ENCODE assay signal across 6 cellular contexts in the genomic region with DNA sequence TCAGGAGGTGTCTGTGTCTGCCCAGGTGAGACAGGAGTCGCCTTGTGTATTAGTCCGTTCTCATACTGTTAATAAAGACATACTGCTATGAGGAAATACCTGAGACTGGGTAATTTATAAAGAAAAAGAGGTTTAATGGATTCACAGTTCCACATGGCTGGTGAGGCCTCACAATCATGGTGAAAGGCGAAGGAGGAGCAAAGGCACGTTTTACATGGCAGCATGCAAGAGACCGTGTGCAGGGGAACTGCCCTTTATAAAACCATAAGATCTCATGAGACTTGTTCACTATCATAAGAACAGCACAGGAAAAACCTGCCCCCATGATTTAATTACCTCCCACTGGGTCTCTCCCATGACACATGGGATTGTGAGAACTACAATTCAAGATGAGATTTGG. TPM values are rescaled to one million over a fixed set of nuclear protein-coding genes. Genes with fewer than 3 reads are reported as not detected.
DNase-seq lines count a peak whose midpoint lies in the region; ATAC-seq, FAIRE-seq and TF ChIP-seq lines count a peak whose summit lies in the region.
"Not testable (repeated sequence)": the region's sequence is repeated elsewhere in the genome, so short reads cannot be mapped to it uniquely, and the experiment has no call there.
"Had no signal": no experiment of that assay in that cellular context is flagged by ENCODE, and none has a peak within 500 bp of the region (broad histone marks: within the 10 kb centered on the region; RNA-seq: fewer than 3 reads in every experiment).

No MANE protein-coding gene starts in this region.

- not testable (repeated sequence) for H3K27me3 ChIP-seq in HepG2 (ENCODE audit: control insufficient read depth in 1 of 2, insufficient read depth in 2 of 2, low read length in 2 of 2)

- not testable (repeated sequence) for H3K27ac ChIP-seq in A549; HepG2 (ENCODE audit: extremely low read length, insufficient read depth, low read length)
- peak overlapping the region; percentile 93; the same call in 1 of the 2 replicates for H3K27ac ChIP-seq in RWPE1

- TF ChIP-seq CTCF in A549 (IDR thresholded peaks at IDR 0.05); RWPE1 (conservative IDR thresholded peaks at IDR 0.05; ENCODE audit: low read depth); chondrocyte (IDR thresholded peaks at IDR 0.05); HepG2 (CRISPR knock-in tag; IDR thresholded peaks at IDR 0.05): not testable (repeated sequence)

- intact Hi-C loops in HepG2 (cut with micrococcal nuclease; ENCODE audit: unreplicated experiment) = not testable (repeated sequence)

- not testable (repeated sequence) for H3K4me2 ChIP-seq in A549; HepG2 (ENCODE audit: low read depth, low read length)

- not testable (repeated sequence) for TF ChIP-seq POLR2A in A549 (IDR thresholded peaks at IDR 0.05; ENCODE audit: low read length); HepG2 (IDR thresholded peaks at IDR 0.05; ENCODE audit: insufficient read depth in 1 of 2, low read depth in 2 of 2, low read length in 2 of 2)

- in situ Hi-C loops in HepG2 (cut with HindIII; ENCODE audit: extremely low pct_ligation_motif_present, low pct_unique_long_range_greater_than_20kb) = not testable (repeated sequence)

- TF ChIP-seq EP300 in A549 (IDR thresholded peaks at IDR 0.05); HepG2 (IDR thresholded peaks at IDR 0.05; ENCODE audit: low read depth in 2 of 2, low read length in 2 of 2); HepG2 (CRISPR knock-in tag; IDR thresholded peaks at IDR 0.05; ENCODE audit: borderline replicate concordance): not testable (repeated sequence)

- H3K4me3 Mint-ChIP-seq in chondrocyte (ENCODE audit: unreplicated experiment); stimulated activated effector memory CD8-positive, alpha-beta T cell treated with anti-CD3 and anti-CD28 coated beads, Interleukin-12 subunit alpha, Interleukin-12 subunit beta, amount 100 ng/mL, for 72 hours: not testable (repeated sequence)

- BruUV-seq in HepG2 (replicated peaks; lab: Mats Ljungman, UMichigan) = not testable (repeated sequence)

- not testable (repeated sequence) for H3K36me3 Mint-ChIP-seq in chondrocyte (ENCODE audit: low read depth); stimulated activated effector memory CD8-positive, alpha-beta T cell treated with anti-CD3 and anti-CD28 coated beads, Interleukin-12 subunit alpha, Interleukin-12 subunit beta, amount 100 ng/mL, for 72 hours

- FAIRE-seq in A549 (lab: Jason Lieb, UNC); HepG2 (lab: Jason Lieb, UNC): not testable (repeated sequence)

- not testable (repeated sequence) for H2AFZ ChIP-seq in HepG2 (ENCODE audit: low read length)

- not testable (repeated sequence) for H3K27ac Mint-ChIP-seq in chondrocyte (ENCODE audit: unreplicated experiment)
- H3K27ac Mint-ChIP-seq in stimulated activated effector memory CD8-positive, alpha-beta T cell treated with anti-CD3 and anti-CD28 coated beads, Interleukin-12 subunit alpha, Interleukin-12 subunit beta, amount 100 ng/mL, for 72 hours = peak overlapping the region; percentile 37

- peaks cover 10% of the 10 kb centered on the region; the same call in 2 of the 3 replicates for H3K9me3 ChIP-seq in A549
- peaks cover 12% of the 10 kb centered on the region for H3K9me3 ChIP-seq in HepG2 (ENCODE audit: low read length)

- not testable (repeated sequence) for H3K27me3 Mint-ChIP-seq in chondrocyte (ENCODE audit: low read depth)

- TF ChIP-seq RAD21 in A549 (conservative IDR thresholded peaks at IDR 0.05 in 1 of 2, IDR thresholded peaks at IDR 0.05 in 1 of 2); HepG2 (CRISPR knock-in tag; IDR thresholded peaks at IDR 0.05): not testable (repeated sequence)

- H3K4me1 Mint-ChIP-seq in chondrocyte (ENCODE audit: low read depth); stimulated activated effector memory CD8-positive, alpha-beta T cell treated with anti-CD3 and anti-CD28 coated beads, Interleukin-12 subunit alpha, Interleukin-12 subunit beta, amount 100 ng/mL, for 72 hours: not testable (repeated sequence)

- H4K20me1 ChIP-seq in HepG2 (ENCODE audit: insufficient read depth, low read length) = not testable (repeated sequence)

- DNase-seq in A549 (ENCODE audit: low read depth in 1 of 2, low spot score in 1 of 2); RWPE1 (ENCODE audit: low spot score); HepG2 (ENCODE audit: low spot score); stimulated activated effector memory CD8-positive, alpha-beta T cell treated with anti-CD3 and anti-CD28 coated beads, Interleukin-12 subunit alpha, Interleukin-12 subunit beta, amount 100 ng/mL, for 72 hours (ENCODE audit: low spot score in 2 of 2): not testable (repeated sequence)
- DNase-seq in chondrocyte (ENCODE audit: low spot score) = peak; percentile 11

- CTCF ChIA-PET in A549 (lab: Yijun Ruan, JAX); HepG2 (lab: Yijun Ruan, JAX; ENCODE audit: low intra/inter-chr PET ratio, low total read pairs): not testable (repeated sequence)
- CTCF ChIA-PET in RWPE1 (lab: Yijun Ruan, JAX) = interaction anchor here (0.6 kb wide), 1 partner anchor 1348 kb away, joined by 3 read pairs; no protein-coding TSS in a partner anchor

- not testable (repeated sequence) for H3K9me3 Mint-ChIP-seq in chondrocyte (ENCODE audit: low read depth); stimulated activated effector memory CD8-positive, alpha-beta T cell treated with anti-CD3 and anti-CD28 coated beads, Interleukin-12 subunit alpha, Interleukin-12 subunit beta, amount 100 ng/mL, for 72 hours

- POLR2A ChIA-PET in A549 (lab: Yijun Ruan, JAX); RWPE1 (lab: Yijun Ruan, JAX; ENCODE audit: low non-redundant PET); HepG2 (lab: Yijun Ruan, JAX): not testable (repeated sequence)

- H3K79me2 ChIP-seq in HepG2 (ENCODE audit: insufficient read depth, low read length) = not testable (repeated sequence)

- H3K4me3 ChIP-seq in A549; HepG2 (replicated peaks in 1 of 3; ENCODE audit: insufficient read depth in 1 of 3, low read depth in 2 of 3, low read length in 3 of 3): not testable (repeated sequence)

- not testable (repeated sequence) for H3K9ac ChIP-seq in HepG2 (ENCODE audit: insufficient read depth, low read depth, low read length)

- H3K4me1 ChIP-seq in A549 = peaks cover 11% of the 10 kb centered on the region; the same call in 1 of the 3 replicates
- H3K4me1 ChIP-seq in HepG2 (ENCODE audit: insufficient read depth, low read length) = not testable (repeated sequence)

- H3K36me3 ChIP-seq in HepG2 (replicated peaks in 1 of 2; ENCODE audit: control insufficient read depth in 1 of 2, insufficient read depth in 2 of 2, low read length in 2 of 2) = not testable (repeated sequence)

- whole genome bisulfite sequencing in A549 (ENCODE audit: missing lambda C conversion rate) = 47% methylated on average over 5 of the region's 5 CpGs
- WGBS in HepG2 (ENCODE audit: low lambda C conversion rate) = 15% methylated on average over 5 of the region's 5 CpGs

- not testable (repeated sequence) for ATAC-seq in A549; HepG2; stimulated activated effector memory CD8-positive, alpha-beta T cell treated with anti-CD3 and anti-CD28 coated beads, Interleukin-12 subunit alpha, Interleukin-12 subunit beta, amount 100 ng/mL, for 72 hours

RNA-seq across cellular contexts. Expression of a gene that starts 44.8 kb away (rescaled TPM):
- polyA plus RNA-seq in A549 (2011; rRNA removed) = 21.6 and 31.9 TPM in 2 replicates
- polyA plus RNA-seq in A549 (2012; cell fraction: cytosol; rRNA removed) = 6.0 and 7.6 TPM in 2 replicates
- polyA plus RNA-seq in A549 (2012; cell fraction: nucleus; rRNA removed) = 4.5 and 7.9 TPM in 2 replicates
- 11.6 to 15.1 TPM (median 13.8 TPM) in 3 replicates for polyA plus RNA-seq in A549 (2017; fragmentation: RNase III; extraction: RNeasy Plus Mini Kit Qiagen cat#74134 plus additional on column Dnase treatment)
- 13.3 and 14.3 TPM in 2 replicates for polyA minus RNA-seq in A549 (2011; rRNA and poly(A)+ RNA removed)
- total RNA-seq in chondrocyte = 29.7 to 35.1 TPM (median 32.5 TPM) in 3 replicates
- total RNA-seq in HepG2 (2016; rRNA removed; fragmentation: Illumina TruSeq; extraction: Trizol) = 17.6 and 21.9 TPM in 2 replicates
- total RNA-seq in HepG2 (2016; cell fraction: cytosol; rRNA removed; fragmentation: Illumina TruSeq; extraction: Trizol; ENCODE audit: low read depth) = 5.3 and 6.1 TPM in 2 replicates
- total RNA-seq in HepG2 (2016; cell fraction: insoluble cytoplasmic fraction; rRNA removed; fragmentation: Illumina TruSeq; extraction: Trizol) = 16.8 and 19.8 TPM in 2 replicates
- 12.0 and 12.6 TPM in 2 replicates for total RNA-seq in HepG2 (2016; cell fraction: membrane; rRNA removed; fragmentation: Illumina TruSeq; extraction: Trizol)
- total RNA-seq in HepG2 (2016; cell fraction: nucleus; rRNA removed; fragmentation: Illumina TruSeq; extraction: Trizol) = 16.4 and 21.3 TPM in 2 replicates
- 17.6 and 18.9 TPM in 2 replicates for polyA plus RNA-seq in HepG2 (2011; rRNA removed)
- 8.1 and 9.3 TPM in 2 replicates for polyA plus RNA-seq in HepG2 (2011; cell fraction: cytosol; rRNA removed)
- polyA plus RNA-seq in HepG2 (2011; cell fraction: nucleus; rRNA removed) = 36.1 and 55.4 TPM in 2 replicates
- polyA plus RNA-seq in HepG2 (2012) = 12.8 and 14.6 TPM in 2 replicates
- polyA plus RNA-seq in HepG2 (2016; cell fraction: cytosol; fragmentation: Illumina TruSeq; extraction: Trizol; ENCODE audit: low read depth) = 4.5 and 5.6 TPM in 2 replicates
- polyA plus RNA-seq in HepG2 (2016; cell fraction: insoluble cytoplasmic fraction; fragmentation: Illumina TruSeq; extraction: Trizol; ENCODE audit: low read depth) = 14.3 and 14.6 TPM in 2 replicates
- 6.2 and 9.0 TPM in 2 replicates for polyA plus RNA-seq in HepG2 (2016; cell fraction: membrane; fragmentation: Illumina TruSeq; extraction: Trizol; ENCODE audit: low read depth)
- 27.9 and 29.5 TPM in 2 replicates for polyA plus RNA-seq in HepG2 (2016; cell fraction: nucleus; fragmentation: Illumina TruSeq; extraction: Trizol; ENCODE audit: insufficient read depth, low read depth)
- 0.58 and 14.8 TPM in 2 replicates for polyA minus RNA-seq in HepG2 (2011; rRNA and poly(A)+ RNA removed; ENCODE audit: low replicate concordance)
- polyA minus RNA-seq in HepG2 (2011; cell fraction: cytosol; rRNA and poly(A)+ RNA removed) = 13.7 and 13.9 TPM in 2 replicates
- polyA minus RNA-seq in HepG2 (2011; cell fraction: nucleus; rRNA and poly(A)+ RNA removed) = 28.3 and 40.0 TPM in 2 replicates

RNA-seq across cellular contexts. Expression of a gene that starts 46.0 kb away (rescaled TPM):
- polyA plus RNA-seq in A549 (2011; rRNA removed) (0.04 and 0.07 TPM in 2 replicates), A549 (2017; fragmentation: RNase III; extraction: RNeasy Plus Mini Kit Qiagen cat#74134 plus additional on column Dnase treatment) (0.12 to 0.24 TPM (median 0.13 TPM) in 3 replicates), HepG2 (2011; rRNA removed) (0.13 and 0.32 TPM in 2 replicates)
- 0.13 and 0.17 TPM in 2 replicates for polyA plus RNA-seq in A549 (2012; cell fraction: cytosol; rRNA removed)
- 0.36 and 0.41 TPM in 2 replicates for polyA plus RNA-seq in A549 (2012; cell fraction: nucleus; rRNA removed)
- polyA minus RNA-seq in A549 (2011; rRNA and poly(A)+ RNA removed) = 0.19 TPM in 1 of 2 replicates, not detected in the other
- total RNA-seq in chondrocyte (0.07 TPM in 1 of 3 replicates, not detected in the others), HepG2 (2016; rRNA removed; fragmentation: Illumina TruSeq; extraction: Trizol) (0.07 TPM in 1 of 2 replicates, not detected in the other)
- not detected in 2 replicates for total RNA-seq in HepG2 (2016; cell fraction: cytosol; rRNA removed; fragmentation: Illumina TruSeq; extraction: Trizol; ENCODE audit: low read depth)
- total RNA-seq in HepG2 (2016; cell fraction: insoluble cytoplasmic fraction; rRNA removed; fragmentation: Illumina TruSeq; extraction: Trizol) = 0.06 TPM in 1 of 2 replicates, not detected in the other
- not detected in 2 replicates for total RNA-seq in HepG2 (2016; cell fraction: membrane; rRNA removed; fragmentation: Illumina TruSeq; extraction: Trizol)
- not detected in 2 replicates for total RNA-seq in HepG2 (2016; cell fraction: nucleus; rRNA removed; fragmentation: Illumina TruSeq; extraction: Trizol)
- polyA plus RNA-seq in HepG2 (2011; cell fraction: cytosol; rRNA removed) = 0.06 and 0.38 TPM in 2 replicates
- polyA plus RNA-seq in HepG2 (2011; cell fraction: nucleus; rRNA removed) = 0.51 and 0.87 TPM in 2 replicates
- polyA plus RNA-seq in HepG2 (2012) = 1.2 and 1.3 TPM in 2 replicates
- not detected in 2 replicates for polyA plus RNA-seq in HepG2 (2016; cell fraction: cytosol; fragmentation: Illumina TruSeq; extraction: Trizol; ENCODE audit: low read depth)
- not detected in 2 replicates for polyA plus RNA-seq in HepG2 (2016; cell fraction: insoluble cytoplasmic fraction; fragmentation: Illumina TruSeq; extraction: Trizol; ENCODE audit: low read depth)
- not detected in 2 replicates for polyA plus RNA-seq in HepG2 (2016; cell fraction: membrane; fragmentation: Illumina TruSeq; extraction: Trizol; ENCODE audit: low read depth)
- polyA plus RNA-seq in HepG2 (2016; cell fraction: nucleus; fragmentation: Illumina TruSeq; extraction: Trizol; ENCODE audit: insufficient read depth, low read depth) = 0.40 TPM in 1 of 2 replicates, not detected in the other
- 0.24 TPM in 1 of 2 replicates, not detected in the other for polyA minus RNA-seq in HepG2 (2011; rRNA and poly(A)+ RNA removed; ENCODE audit: low replicate concordance)
- 1.2 TPM in 1 of 2 replicates, not detected in the other for polyA minus RNA-seq in HepG2 (2011; cell fraction: cytosol; rRNA and poly(A)+ RNA removed)
- polyA minus RNA-seq in HepG2 (2011; cell fraction: nucleus; rRNA and poly(A)+ RNA removed) = 0.52 TPM in 1 of 2 replicates, not detected in the other
- polyA plus RNA-seq: AG04450 had no signal
